In genomic region chr20:41627611-41628244, GRCh38 we compare ENCODE assay signal across 1 cellular context.
TF ChIP-seq lines count a peak whose summit lies in the region.

No MANE protein-coding gene starts in this region.

TF ChIP-seq in WTC11, 78 proteins besides CTCF, POLR2A, EP300 and RAD21 (continued from another document):
- no peak for TF ChIP-seq ZNF532 (CRISPR knock-in tag; IDR thresholded peaks at IDR 0.05; ENCODE audit: borderline replicate concordance)
- TF ChIP-seq JUN (CRISPR knock-in tag; IDR thresholded peaks at IDR 0.05): no peak
- no peak for TF ChIP-seq NR2C2 (CRISPR knock-in tag; IDR thresholded peaks at IDR 0.05)
- TF ChIP-seq CBFB (CRISPR knock-in tag; IDR thresholded peaks at IDR 0.05; ENCODE audit: low read depth): no peak
- no peak for TF ChIP-seq ZNF232 (CRISPR knock-in tag; IDR thresholded peaks at IDR 0.05)
- TF ChIP-seq CREB1 (CRISPR knock-in tag; IDR thresholded peaks at IDR 0.05): no peak
- no peak for TF ChIP-seq NR3C1 (CRISPR knock-in tag; conservative IDR thresholded peaks at IDR 0.05; ENCODE audit: low read depth)
- no peak for TF ChIP-seq IRF2 (CRISPR knock-in tag; IDR thresholded peaks at IDR 0.05; ENCODE audit: borderline replicate concordance, low read depth)
- no peak for TF ChIP-seq MXD4 (CRISPR knock-in tag; IDR thresholded peaks at IDR 0.05; ENCODE audit: borderline replicate concordance)
